Comparison of ENCODE assay signal across 1 cellular context in the genomic region with DNA sequence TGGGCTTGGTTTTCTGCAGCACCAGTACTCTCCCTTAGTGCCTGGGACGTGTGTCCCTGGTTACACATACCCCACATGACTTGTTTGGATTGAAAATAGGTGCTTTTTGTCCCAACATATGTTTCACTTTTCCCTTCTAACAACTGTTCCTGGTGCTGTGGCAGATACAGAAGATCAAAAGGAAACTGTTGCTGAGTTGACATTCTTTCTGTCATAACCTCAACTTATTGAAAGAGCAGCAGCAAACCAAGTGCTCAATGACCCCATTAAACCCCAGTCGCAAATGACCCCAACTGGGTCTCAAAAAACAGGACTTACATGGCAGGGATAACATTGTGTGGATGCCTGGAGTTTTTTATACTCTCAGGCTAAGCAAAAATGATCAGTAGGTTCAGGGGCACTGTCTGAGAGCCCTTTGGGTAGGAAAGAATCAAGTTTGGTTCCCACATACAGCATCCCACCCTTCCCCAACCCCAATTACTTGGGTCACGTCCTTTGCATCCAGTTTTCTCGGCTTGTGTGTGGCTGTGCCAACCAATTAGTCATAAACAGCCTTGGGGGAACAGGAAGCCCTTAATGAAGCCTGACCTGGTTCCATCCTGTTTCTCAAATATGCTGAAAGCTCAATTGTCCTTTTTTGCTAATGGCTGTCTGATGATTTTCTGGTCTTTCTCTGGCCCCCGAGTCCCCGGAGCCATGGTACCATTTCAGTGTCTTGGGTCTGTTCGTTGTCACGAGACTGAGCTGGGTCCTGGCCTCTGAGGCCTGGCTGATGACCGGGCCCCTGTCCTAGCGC.
TF ChIP-seq lines count a peak whose summit lies in the region.

No MANE protein-coding gene starts in this region.

TF ChIP-seq in GM23338, 12 proteins besides CTCF, POLR2A, EP300 and RAD21 (continued from another document):
- TF ChIP-seq, protein P1, sequence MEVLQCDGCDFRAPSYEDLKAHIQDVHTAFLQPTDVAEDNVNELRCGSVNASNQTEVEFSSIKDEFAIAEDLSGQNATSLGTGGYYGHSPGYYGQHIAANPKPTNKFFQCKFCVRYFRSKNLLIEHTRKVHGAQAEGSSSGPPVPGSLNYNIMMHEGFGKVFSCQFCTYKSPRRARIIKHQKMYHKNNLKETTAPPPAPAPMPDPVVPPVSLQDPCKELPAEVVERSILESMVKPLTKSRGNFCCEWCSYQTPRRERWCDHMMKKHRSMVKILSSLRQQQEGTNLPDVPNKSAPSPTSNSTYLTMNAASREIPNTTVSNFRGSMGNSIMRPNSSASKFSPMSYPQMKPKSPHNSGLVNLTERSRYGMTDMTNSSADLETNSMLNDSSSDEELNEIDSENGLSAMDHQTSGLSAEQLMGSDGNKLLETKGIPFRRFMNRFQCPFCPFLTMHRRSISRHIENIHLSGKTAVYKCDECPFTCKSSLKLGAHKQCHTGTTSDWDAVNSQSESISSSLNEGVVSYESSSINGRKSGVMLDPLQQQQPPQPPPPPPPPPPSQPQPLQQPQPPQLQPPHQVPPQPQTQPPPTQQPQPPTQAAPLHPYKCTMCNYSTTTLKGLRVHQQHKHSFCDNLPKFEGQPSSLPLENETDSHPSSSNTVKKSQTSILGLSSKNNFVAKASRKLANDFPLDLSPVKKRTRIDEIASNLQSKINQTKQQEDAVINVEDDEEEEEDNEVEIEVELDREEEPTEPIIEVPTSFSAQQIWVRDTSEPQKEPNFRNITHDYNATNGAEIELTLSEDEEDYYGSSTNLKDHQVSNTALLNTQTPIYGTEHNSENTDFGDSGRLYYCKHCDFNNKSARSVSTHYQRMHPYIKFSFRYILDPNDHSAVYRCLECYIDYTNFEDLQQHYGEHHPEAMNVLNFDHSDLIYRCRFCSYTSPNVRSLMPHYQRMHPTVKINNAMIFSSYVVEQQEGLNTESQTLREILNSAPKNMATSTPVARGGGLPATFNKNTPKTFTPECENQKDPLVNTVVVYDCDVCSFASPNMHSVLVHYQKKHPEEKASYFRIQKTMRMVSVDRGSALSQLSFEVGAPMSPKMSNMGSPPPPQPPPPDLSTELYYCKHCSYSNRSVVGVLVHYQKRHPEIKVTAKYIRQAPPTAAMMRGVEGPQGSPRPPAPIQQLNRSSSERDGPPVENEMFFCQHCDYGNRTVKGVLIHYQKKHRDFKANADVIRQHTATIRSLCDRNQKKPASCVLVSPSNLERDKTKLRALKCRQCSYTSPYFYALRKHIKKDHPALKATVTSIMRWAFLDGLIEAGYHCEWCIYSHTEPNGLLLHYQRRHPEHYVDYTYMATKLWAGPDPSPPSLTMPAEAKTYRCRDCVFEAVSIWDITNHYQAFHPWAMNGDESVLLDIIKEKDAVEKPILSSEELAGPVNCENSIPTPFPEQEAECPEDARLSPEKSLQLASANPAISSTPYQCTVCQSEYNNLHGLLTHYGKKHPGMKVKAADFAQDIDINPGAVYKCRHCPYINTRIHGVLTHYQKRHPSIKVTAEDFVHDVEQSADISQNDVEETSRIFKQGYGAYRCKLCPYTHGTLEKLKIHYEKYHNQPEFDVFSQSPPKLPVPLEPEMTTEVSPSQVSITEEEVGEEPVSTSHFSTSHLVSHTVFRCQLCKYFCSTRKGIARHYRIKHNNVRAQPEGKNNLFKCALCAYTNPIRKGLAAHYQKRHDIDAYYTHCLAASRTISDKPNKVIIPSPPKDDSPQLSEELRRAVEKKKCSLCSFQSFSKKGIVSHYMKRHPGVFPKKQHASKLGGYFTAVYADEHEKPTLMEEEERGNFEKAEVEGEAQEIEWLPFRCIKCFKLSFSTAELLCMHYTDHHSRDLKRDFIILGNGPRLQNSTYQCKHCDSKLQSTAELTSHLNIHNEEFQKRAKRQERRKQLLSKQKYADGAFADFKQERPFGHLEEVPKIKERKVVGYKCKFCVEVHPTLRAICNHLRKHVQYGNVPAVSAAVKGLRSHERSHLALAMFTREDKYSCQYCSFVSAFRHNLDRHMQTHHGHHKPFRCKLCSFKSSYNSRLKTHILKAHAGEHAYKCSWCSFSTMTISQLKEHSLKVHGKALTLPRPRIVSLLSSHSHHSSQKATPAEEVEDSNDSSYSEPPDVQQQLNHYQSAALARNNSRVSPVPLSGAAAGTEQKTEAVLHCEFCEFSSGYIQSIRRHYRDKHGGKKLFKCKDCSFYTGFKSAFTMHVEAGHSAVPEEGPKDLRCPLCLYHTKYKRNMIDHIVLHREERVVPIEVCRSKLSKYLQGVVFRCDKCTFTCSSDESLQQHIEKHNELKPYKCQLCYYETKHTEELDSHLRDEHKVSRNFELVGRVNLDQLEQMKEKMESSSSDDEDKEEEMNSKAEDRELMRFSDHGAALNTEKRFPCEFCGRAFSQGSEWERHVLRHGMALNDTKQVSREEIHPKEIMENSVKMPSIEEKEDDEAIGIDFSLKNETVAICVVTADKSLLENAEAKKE (CRISPR knock-in tag; IDR thresholded peaks at IDR 0.05): no peak
- TF ChIP-seq ZNF331 (CRISPR knock-in tag; IDR thresholded peaks at IDR 0.05; ENCODE audit: low read depth): no peak
- TF ChIP-seq EZH2phosphoT487 (IDR thresholded peaks at IDR 0.05; ENCODE audit: unreplicated experiment): no peak
